8 cellular contexts compared by ENCODE assay signal in the genomic region with DNA sequence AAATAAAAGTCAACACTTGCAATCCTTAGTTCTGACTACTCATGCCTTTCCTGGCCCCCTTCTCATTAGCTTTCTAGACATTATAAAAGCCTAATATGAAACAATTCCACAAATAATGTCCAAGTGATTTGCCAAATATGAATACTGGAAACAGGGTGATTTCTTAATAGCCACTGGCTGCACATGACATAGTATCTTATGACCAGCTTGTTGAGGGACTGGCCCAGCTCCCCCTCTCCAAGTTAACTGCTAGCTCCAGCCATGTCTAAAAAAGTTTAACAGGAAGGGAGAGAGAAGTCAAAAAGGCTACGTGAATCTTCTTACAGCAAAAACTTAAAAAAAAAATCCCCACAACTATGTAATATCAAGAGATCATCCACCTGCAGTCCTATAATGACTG. TPM values are rescaled to one million over a fixed set of nuclear protein-coding genes. Genes with fewer than 3 reads are reported as not detected.
DNase-seq lines count a peak whose midpoint lies in the region; ATAC-seq and TF ChIP-seq lines count a peak whose summit lies in the region.

No MANE protein-coding gene starts in this region.

- H3K4me1 ChIP-seq in heart left ventricle: peaks cover 4 to 58% (median 38%) of the 10 kb centered on the region in 12 donors
- H3K4me1 ChIP-seq in right cardiac atrium (ENCODE audit: control insufficient read depth, insufficient read depth, low read length): no peaks in the 10 kb centered on the region
- peaks cover 4 to 30% (median 13%) of the 10 kb centered on the region in 3 donors for H3K4me1 ChIP-seq in skeletal muscle tissue (ENCODE audit: control insufficient read depth in 3 of 3, insufficient read depth in 3 of 3, low read length in 3 of 3)

- no peaks in the 10 kb centered on the region for H3K27me3 Mint-ChIP-seq in WTC11 (ENCODE audit: low read depth)

- 0 to 3% (median 2%) methylated on average over 1 of the region's 1 CpG for WGBS in heart left ventricle, 4 donors
- WGBS in right cardiac atrium: 0% methylated on average over 1 of the region's 1 CpG

- TF ChIP-seq POLR2A in heart left ventricle (IDR thresholded peaks at IDR 0.05): no peak

- ATAC-seq in heart left ventricle (no peak), WTC11 (no peak), right cardiac atrium (no peak), HG02840 (IDR thresholded peaks at IDR 0.05; ENCODE audit: low FRiP score, unreplicated experiment) (no peak), HG02852 (IDR thresholded peaks at IDR 0.05; ENCODE audit: unreplicated experiment) (no peak)

- peaks cover 10% of the 10 kb centered on the region for H3K9me3 Mint-ChIP-seq in WTC11

- H3K36me3 ChIP-seq in heart left ventricle (peaks cover 0 to 10% (median 4%) of the 10 kb centered on the region in 9 donors), skeletal muscle tissue (ENCODE audit: control insufficient read depth in 3 of 3, insufficient read depth in 3 of 3, low read length in 3 of 3) (no peaks in the 10 kb centered on the region)

- H3K27ac ChIP-seq in heart left ventricle: peak overlapping the region in 6 of 12 donors; percentile 87 to 94 (median 90)
- no peak overlapping the region for H3K27ac ChIP-seq in right cardiac atrium (ENCODE audit: low read length)
- peak overlapping the region; percentile 93 for H3K27ac ChIP-seq in skeletal muscle tissue (ENCODE audit: low read depth, low read length)

- no peaks in the 10 kb centered on the region for H3K9me3 ChIP-seq in heart left ventricle
- no peaks in the 10 kb centered on the region for H3K9me3 ChIP-seq in right cardiac atrium (ENCODE audit: control insufficient read depth, low read length)
- H3K9me3 ChIP-seq in skeletal muscle tissue (ENCODE audit: control insufficient read depth in 3 of 3, low read length in 3 of 3): no peaks in the 10 kb centered on the region

- no peak overlapping the region for H3K27ac Mint-ChIP-seq in WTC11

- peaks cover 19% of the 10 kb centered on the region for H3K4me1 Mint-ChIP-seq in WTC11

- peak overlapping the region; percentile 93 for H3K4me3 Mint-ChIP-seq in WTC11

- intact Hi-C loops in heart left ventricle (cut with DNase I): loop anchor here in 8 of 10 donors (2.0 to 10.0 kb wide), 7 partner anchors 55 to 172 kb away; no protein-coding TSS in a partner anchor
- intact Hi-C loops in cardiac septum (cut with DNase I): loop anchor here (2.0 to 10.0 kb wide), 5 partner anchors 57 to 275 kb away; a partner anchor contains a TSS
- intact Hi-C loops in right cardiac atrium (cut with DNase I): loop anchor here in 1 of 4 donors (5.0 kb wide), 1 partner anchor 57 kb away; no protein-coding TSS in a partner anchor

- no peaks in the 10 kb centered on the region for H3K27me3 ChIP-seq in heart left ventricle
- H3K27me3 ChIP-seq in right cardiac atrium (ENCODE audit: control insufficient read depth, insufficient read depth): no peaks in the 10 kb centered on the region
- no peaks in the 10 kb centered on the region for H3K27me3 ChIP-seq in skeletal muscle tissue (ENCODE audit: control insufficient read depth in 3 of 3, insufficient read depth in 3 of 3, low read length in 3 of 3)

- H3K36me3 Mint-ChIP-seq in WTC11: peaks cover 4% of the 10 kb centered on the region; the same call in 1 of the 2 replicates

- POLR2A ChIA-PET in WTC11 (lab: Charles Lee): interaction anchor here (0.6 to 2.2 kb wide), 3 partner anchors 11 to 274 kb away, joined by 3 to 8 read pairs (median 3); a partner anchor contains a TSS

- CTCF ChIA-PET in WTC11 (lab: Charles Lee): interaction anchor here (0.6 kb wide), 1 partner anchor 145 kb away, joined by 3 read pairs; no protein-coding TSS in a partner anchor

- DNase-seq in heart left ventricle (peak in 1 of 5 donors; percentile 12), cardiac septum (ENCODE audit: low spot score) (no peak), WTC11 (ENCODE audit: low spot score) (no peak), right cardiac atrium (peak in 1 of 3 donors; percentile 32)
- DNase-seq in activated CD8-positive, alpha-beta memory T cell treated with anti-CD3 and anti-CD28 coated beads, Interleukin-2, amount 50 U/mL, for 4 hours: no peak

- TF ChIP-seq CTCF in heart left ventricle (IDR thresholded peaks at IDR 0.05): no peak
- TF ChIP-seq CTCF in WTC11 (IDR thresholded peaks at IDR 0.05): no peak

- peak overlapping the region; percentile 88 to 92 (median 89) for H3K9ac ChIP-seq in skeletal muscle tissue (ENCODE audit: low read depth in 1 of 3, low read length in 3 of 3)

- H3K4me3 ChIP-seq in heart left ventricle (peak overlapping the region; percentile 71 to 97 (median 84)), right cardiac atrium (ENCODE audit: low read length) (peak overlapping the region; percentile 87), skeletal muscle tissue (ENCODE audit: low read length in 3 of 3) (peak overlapping the region; percentile 84 to 95 (median 84))

TF ChIP-seq in WTC11, 78 proteins besides CTCF, POLR2A, EP300 and RAD21 (continues in another document):
- TF ChIP-seq, protein P1, sequence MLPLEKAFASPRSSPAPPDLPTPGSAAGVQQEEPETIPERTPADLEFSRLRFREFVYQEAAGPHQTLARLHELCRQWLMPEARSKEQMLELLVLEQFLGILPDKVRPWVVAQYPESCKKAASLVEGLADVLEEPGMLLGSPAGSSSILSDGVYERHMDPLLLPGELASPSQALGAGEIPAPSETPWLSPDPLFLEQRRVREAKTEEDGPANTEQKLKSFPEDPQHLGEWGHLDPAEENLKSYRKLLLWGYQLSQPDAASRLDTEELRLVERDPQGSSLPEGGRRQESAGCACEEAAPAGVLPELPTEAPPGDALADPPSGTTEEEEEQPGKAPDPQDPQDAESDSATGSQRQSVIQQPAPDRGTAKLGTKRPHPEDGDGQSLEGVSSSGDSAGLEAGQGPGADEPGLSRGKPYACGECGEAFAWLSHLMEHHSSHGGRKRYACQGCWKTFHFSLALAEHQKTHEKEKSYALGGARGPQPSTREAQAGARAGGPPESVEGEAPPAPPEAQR (CRISPR knock-in tag; IDR thresholded peaks at IDR 0.05): no peak
- TF ChIP-seq, protein P2, sequence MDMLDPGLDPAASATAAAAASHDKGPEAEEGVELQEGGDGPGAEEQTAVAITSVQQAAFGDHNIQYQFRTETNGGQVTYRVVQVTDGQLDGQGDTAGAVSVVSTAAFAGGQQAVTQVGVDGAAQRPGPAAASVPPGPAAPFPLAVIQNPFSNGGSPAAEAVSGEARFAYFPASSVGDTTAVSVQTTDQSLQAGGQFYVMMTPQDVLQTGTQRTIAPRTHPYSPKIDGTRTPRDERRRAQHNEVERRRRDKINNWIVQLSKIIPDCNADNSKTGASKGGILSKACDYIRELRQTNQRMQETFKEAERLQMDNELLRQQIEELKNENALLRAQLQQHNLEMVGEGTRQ (CRISPR knock-in tag; IDR thresholded peaks at IDR 0.05): no peak
- TF ChIP-seq TEAD4 (CRISPR knock-in tag; IDR thresholded peaks at IDR 0.05): no peak
- TF ChIP-seq, protein P3, sequence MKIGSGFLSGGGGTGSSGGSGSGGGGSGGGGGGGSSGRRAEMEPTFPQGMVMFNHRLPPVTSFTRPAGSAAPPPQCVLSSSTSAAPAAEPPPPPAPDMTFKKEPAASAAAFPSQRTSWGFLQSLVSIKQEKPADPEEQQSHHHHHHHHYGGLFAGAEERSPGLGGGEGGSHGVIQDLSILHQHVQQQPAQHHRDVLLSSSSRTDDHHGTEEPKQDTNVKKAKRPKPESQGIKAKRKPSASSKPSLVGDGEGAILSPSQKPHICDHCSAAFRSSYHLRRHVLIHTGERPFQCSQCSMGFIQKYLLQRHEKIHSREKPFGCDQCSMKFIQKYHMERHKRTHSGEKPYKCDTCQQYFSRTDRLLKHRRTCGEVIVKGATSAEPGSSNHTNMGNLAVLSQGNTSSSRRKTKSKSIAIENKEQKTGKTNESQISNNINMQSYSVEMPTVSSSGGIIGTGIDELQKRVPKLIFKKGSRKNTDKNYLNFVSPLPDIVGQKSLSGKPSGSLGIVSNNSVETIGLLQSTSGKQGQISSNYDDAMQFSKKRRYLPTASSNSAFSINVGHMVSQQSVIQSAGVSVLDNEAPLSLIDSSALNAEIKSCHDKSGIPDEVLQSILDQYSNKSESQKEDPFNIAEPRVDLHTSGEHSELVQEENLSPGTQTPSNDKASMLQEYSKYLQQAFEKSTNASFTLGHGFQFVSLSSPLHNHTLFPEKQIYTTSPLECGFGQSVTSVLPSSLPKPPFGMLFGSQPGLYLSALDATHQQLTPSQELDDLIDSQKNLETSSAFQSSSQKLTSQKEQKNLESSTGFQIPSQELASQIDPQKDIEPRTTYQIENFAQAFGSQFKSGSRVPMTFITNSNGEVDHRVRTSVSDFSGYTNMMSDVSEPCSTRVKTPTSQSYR (CRISPR knock-in tag; IDR thresholded peaks at IDR 0.05): no peak
- TF ChIP-seq, protein P4, sequence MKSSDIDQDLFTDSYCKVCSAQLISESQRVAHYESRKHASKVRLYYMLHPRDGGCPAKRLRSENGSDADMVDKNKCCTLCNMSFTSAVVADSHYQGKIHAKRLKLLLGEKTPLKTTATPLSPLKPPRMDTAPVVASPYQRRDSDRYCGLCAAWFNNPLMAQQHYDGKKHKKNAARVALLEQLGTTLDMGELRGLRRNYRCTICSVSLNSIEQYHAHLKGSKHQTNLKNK (CRISPR knock-in tag; IDR thresholded peaks at IDR 0.05): no peak
- TF ChIP-seq GRHL2 (CRISPR knock-in tag; IDR thresholded peaks at IDR 0.05; ENCODE audit: insufficient replicate concordance, severe bottlenecking): no peak
- TF ChIP-seq, protein P5, sequence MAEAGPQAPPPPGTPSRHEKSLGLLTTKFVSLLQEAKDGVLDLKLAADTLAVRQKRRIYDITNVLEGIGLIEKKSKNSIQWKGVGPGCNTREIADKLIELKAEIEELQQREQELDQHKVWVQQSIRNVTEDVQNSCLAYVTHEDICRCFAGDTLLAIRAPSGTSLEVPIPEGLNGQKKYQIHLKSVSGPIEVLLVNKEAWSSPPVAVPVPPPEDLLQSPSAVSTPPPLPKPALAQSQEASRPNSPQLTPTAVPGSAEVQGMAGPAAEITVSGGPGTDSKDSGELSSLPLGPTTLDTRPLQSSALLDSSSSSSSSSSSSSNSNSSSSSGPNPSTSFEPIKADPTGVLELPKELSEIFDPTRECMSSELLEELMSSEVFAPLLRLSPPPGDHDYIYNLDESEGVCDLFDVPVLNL (CRISPR knock-in tag; IDR thresholded peaks at IDR 0.05; ENCODE audit: borderline replicate concordance, low read depth): no peak
- no peak for TF ChIP-seq OVOL2 (CRISPR knock-in tag; IDR thresholded peaks at IDR 0.05; ENCODE audit: borderline replicate concordance)
- TF ChIP-seq CBFB (CRISPR knock-in tag; IDR thresholded peaks at IDR 0.05; ENCODE audit: low read depth): no peak
- TF ChIP-seq TEAD1 (CRISPR knock-in tag; IDR thresholded peaks at IDR 0.05): no peak

RNA-seq across cellular contexts. Expression of a gene that starts 1.5 kb away (rescaled TPM):
- total RNA-seq in heart left ventricle (10 to 100 TPM; 16.5 to 57.6 (median 36.2) TPM), cardiac septum (39.5 TPM), WTC11 (2021) (48.5 to 50.8 TPM (median 49.0 TPM) in 3 replicates), right cardiac atrium (10 to 100 TPM; 26.1 to 28.7 (median 28.0) TPM), skeletal muscle tissue (36.5 TPM)
- polyA plus RNA-seq in heart left ventricle (10 to 100 TPM in 1 of 2 donors, 1 to 10 TPM in 1; 6.7 to 26.5 TPM), right cardiac atrium (9.1 TPM)

RNA-seq across cellular contexts. Expression of a gene that starts 1.7 kb away (rescaled TPM):
- total RNA-seq in heart left ventricle (10 to 100 TPM; 16.8 to 28.8 (median 24.2) TPM), cardiac septum (26.6 TPM), WTC11 (2021) (7.1 to 9.9 TPM (median 8.2 TPM) in 3 replicates), right cardiac atrium (10 to 100 TPM; 24.3 to 25.7 (median 24.9) TPM), skeletal muscle tissue (20.4 TPM)
- polyA plus RNA-seq in heart left ventricle (1 to 10 TPM; 5.2 to 9.4 TPM), right cardiac atrium (7.2 TPM)
